13 cellular contexts compared by ENCODE assay signal in genomic region chr2:16615687-16616615, GRCh38. TPM values are rescaled to one million over a fixed set of nuclear protein-coding genes. Genes with fewer than 3 reads are reported as not detected.
DNase-seq lines count a peak whose midpoint lies in the region; ATAC-seq, FAIRE-seq and TF ChIP-seq lines count a peak whose summit lies in the region.
"Had no signal": no experiment of that assay in that cellular context is flagged by ENCODE, and none has a peak within 500 bp of the region (broad histone marks: within the 10 kb centered on the region; RNA-seq: fewer than 3 reads in every experiment).

No MANE protein-coding gene starts in this region.

- TF ChIP-seq RAD21 in HepG2 (CRISPR knock-in tag; IDR thresholded peaks at IDR 0.05): no peak

- 24% methylated on average over 18 of the region's 21 CpGs for WGBS in HepG2 (ENCODE audit: low lambda C conversion rate)

- TF ChIP-seq EP300 in HepG2 (IDR thresholded peaks at IDR 0.05; ENCODE audit: low read depth in 2 of 2, low read length in 2 of 2): no peak
- no peak for TF ChIP-seq EP300 in HepG2 (CRISPR knock-in tag; IDR thresholded peaks at IDR 0.05; ENCODE audit: borderline replicate concordance)

- H3K36me3 ChIP-seq in OCI-LY1 (ENCODE audit: insufficient read depth, low read length): peaks cover 15% of the 10 kb centered on the region; the same call in 1 of the 2 replicates
- no peaks in the 10 kb centered on the region for H3K36me3 ChIP-seq in HepG2 (replicated peaks in 1 of 2; ENCODE audit: control insufficient read depth in 1 of 2, insufficient read depth in 2 of 2, low read length in 2 of 2)

- no peak for TF ChIP-seq POLR2A in HepG2 (IDR thresholded peaks at IDR 0.05; ENCODE audit: insufficient read depth in 1 of 2, low read depth in 2 of 2, low read length in 2 of 2)

- H3K27ac ChIP-seq in OCI-LY1 (ENCODE audit: low read depth, low read length, poor library complexity, severe bottlenecking) (no peak overlapping the region), HepG2 (ENCODE audit: extremely low read length, insufficient read depth, low read length) (no peak overlapping the region)

- H3K9ac ChIP-seq in OCI-LY1 (ENCODE audit: low read length): no peak overlapping the region
- no peak overlapping the region for H3K9ac ChIP-seq in HepG2 (ENCODE audit: insufficient read depth, low read depth, low read length)

- BruUV-seq in HepG2 (replicated peaks; lab: Mats Ljungman, UMichigan): no TSS peak

- no peaks in the 10 kb centered on the region for H3K9me3 ChIP-seq in OCI-LY1 (ENCODE audit: low read length)
- H3K9me3 ChIP-seq in HepG2 (ENCODE audit: low read length): no peaks in the 10 kb centered on the region

- no peak for FAIRE-seq in HepG2 (lab: Jason Lieb, UNC)
- FAIRE-seq: G401.6, TTC549 had no signal

- DNase-seq in dermis blood vessel endothelial cell: peak; percentile 28
- DNase-seq in HepG2 (ENCODE audit: low spot score): no peak
- peak; percentile 89 for DNase-seq in superior temporal gyrus (ENCODE audit: extremely low spot score)
- DNase-seq in activated T-cell treated with anti-CD3 and anti-CD28 coated beads, Interleukin-2, amount 50 U/mL, for 1 hour: no peak
- no peak for DNase-seq in HCEC 1CT
- DNase-seq in HK-2 (ENCODE audit: unreplicated experiment): no peak
- DNase-seq: activated naive CD4-positive, alpha-beta T cell; left colon; NCI-H2081; stimulated activated naive CD8-positive, alpha-beta T cell treated with anti-CD3 and anti-CD28 coated beads, Interleukin-15, Interleukin-2, amounts not matched to agents 100 U/mL and 50 U/mL, for 24 hours had no signal

- no peak overlapping the region for H3K4me3 ChIP-seq in OCI-LY1 (ENCODE audit: low read depth, low read length, poor library complexity, severe bottlenecking)
- no peak overlapping the region for H3K4me3 ChIP-seq in HepG2 (replicated peaks in 1 of 3; ENCODE audit: insufficient read depth in 1 of 3, low read depth in 2 of 3, low read length in 3 of 3)

- CTCF ChIA-PET in HepG2 (lab: Yijun Ruan, JAX; ENCODE audit: low intra/inter-chr PET ratio, low total read pairs): interaction anchor here (1.2 kb wide), 1 partner anchor 141 kb away, joined by 3 read pairs; no protein-coding TSS in a partner anchor

- H3K27me3 ChIP-seq in OCI-LY1 (ENCODE audit: insufficient read depth, low read length) (no peaks in the 10 kb centered on the region), HepG2 (ENCODE audit: control insufficient read depth in 1 of 2, insufficient read depth in 2 of 2, low read length in 2 of 2) (no peaks in the 10 kb centered on the region; a peak in 3 of 5 replicates)

- H3F3A ChIP-seq in OCI-LY1 (ENCODE audit: insufficient read depth, low read length): no peaks in the 10 kb centered on the region

- H3K9me2 ChIP-seq in OCI-LY1 (ENCODE audit: low read depth, low read length): no peaks in the 10 kb centered on the region

- peak; percentile 53; the same call in 2 of the 3 replicates for ATAC-seq in HepG2
- ATAC-seq: left colon; stimulated activated naive CD8-positive, alpha-beta T cell treated with anti-CD3 and anti-CD28 coated beads, Interleukin-15, Interleukin-2, amounts not matched to agents 100 U/mL and 50 U/mL, for 24 hours had no signal

- H3K4me2 ChIP-seq in OCI-LY1 (ENCODE audit: low read length): no peak overlapping the region
- no peak overlapping the region for H3K4me2 ChIP-seq in HepG2 (ENCODE audit: low read depth, low read length)

- intact Hi-C loops in HepG2 (cut with micrococcal nuclease; ENCODE audit: unreplicated experiment): no loop called here

- no peaks in the 10 kb centered on the region for H4K20me1 ChIP-seq in OCI-LY1 (ENCODE audit: insufficient read depth, low read length)
- H4K20me1 ChIP-seq in HepG2 (ENCODE audit: insufficient read depth, low read length): no peaks in the 10 kb centered on the region

- H2AFZ ChIP-seq in OCI-LY1 (ENCODE audit: low read length) (no peak overlapping the region), HepG2 (ENCODE audit: low read length) (no peak overlapping the region)

- POLR2A ChIA-PET in HepG2 (lab: Yijun Ruan, JAX): no interaction called here

- in situ Hi-C loops in HepG2 (cut with HindIII; ENCODE audit: extremely low pct_ligation_motif_present, low pct_unique_long_range_greater_than_20kb): no loop called here

- H3K4me1 ChIP-seq in OCI-LY1 (ENCODE audit: insufficient read depth, low read length, severe bottlenecking) (peaks cover 27% of the 10 kb centered on the region), HepG2 (ENCODE audit: insufficient read depth, low read length) (no peaks in the 10 kb centered on the region)

- TF ChIP-seq CTCF in OCI-LY1 (IDR thresholded peaks at IDR 0.05; ENCODE audit: low read length): peak; percentile 33; the same call in 1 of the 2 replicates
- no peak for TF ChIP-seq CTCF in HepG2 (CRISPR knock-in tag; IDR thresholded peaks at IDR 0.05)

- H3K79me2 ChIP-seq in OCI-LY1 (ENCODE audit: insufficient read depth, low read length) (no peaks in the 10 kb centered on the region), HepG2 (ENCODE audit: insufficient read depth, low read length) (no peaks in the 10 kb centered on the region)

TF ChIP-seq in HepG2, 621 proteins besides CTCF, POLR2A, EP300 and RAD21 (continues in another document):
- no peak for TF ChIP-seq NFRKB (IDR thresholded peaks at IDR 0.05)
- no peak for TF ChIP-seq RFX3 (CRISPR knock-in tag; IDR thresholded peaks at IDR 0.05)
- no peak for TF ChIP-seq PRDM10 (CRISPR knock-in tag; IDR thresholded peaks at IDR 0.05; ENCODE audit: low read depth)

RNA-seq across cellular contexts. Expression of gene CYRIA, which starts 49.7 kb away (rescaled TPM):
- total RNA-seq in dermis blood vessel endothelial cell (33.7 and 40.5 TPM in 2 replicates), HepG2 (2016; rRNA removed; fragmentation: Illumina TruSeq; extraction: Trizol) (not detected in 2 replicates)
- total RNA-seq in HepG2 (2016; cell fraction: cytosol; rRNA removed; fragmentation: Illumina TruSeq; extraction: Trizol; ENCODE audit: low read depth): not detected in 2 replicates
- not detected in 2 replicates for total RNA-seq in HepG2 (2016; cell fraction: insoluble cytoplasmic fraction; rRNA removed; fragmentation: Illumina TruSeq; extraction: Trizol)
- total RNA-seq in HepG2 (2016; cell fraction: membrane; rRNA removed; fragmentation: Illumina TruSeq; extraction: Trizol): not detected in 2 replicates
- total RNA-seq in HepG2 (2016; cell fraction: nucleus; rRNA removed; fragmentation: Illumina TruSeq; extraction: Trizol): not detected in 2 replicates
- polyA plus RNA-seq in HepG2 (2011; rRNA removed): 0.09 TPM in 1 of 2 replicates, not detected in the other
- polyA plus RNA-seq in HepG2 (2011; cell fraction: cytosol; rRNA removed): not detected in 2 replicates
- polyA plus RNA-seq in HepG2 (2011; cell fraction: nucleus; rRNA removed): 0.07 TPM in 1 of 2 replicates, not detected in the other
- polyA plus RNA-seq in HepG2 (2012): not detected in 2 replicates
- not detected in 2 replicates for polyA plus RNA-seq in HepG2 (2016; cell fraction: cytosol; fragmentation: Illumina TruSeq; extraction: Trizol; ENCODE audit: low read depth)
- polyA plus RNA-seq in HepG2 (2016; cell fraction: insoluble cytoplasmic fraction; fragmentation: Illumina TruSeq; extraction: Trizol; ENCODE audit: low read depth): 0.12 TPM in 1 of 2 replicates, not detected in the other
- polyA plus RNA-seq in HepG2 (2016; cell fraction: membrane; fragmentation: Illumina TruSeq; extraction: Trizol; ENCODE audit: low read depth): not detected in 2 replicates
- not detected in 2 replicates for polyA plus RNA-seq in HepG2 (2016; cell fraction: nucleus; fragmentation: Illumina TruSeq; extraction: Trizol; ENCODE audit: insufficient read depth, low read depth)
- not detected in 2 replicates for polyA minus RNA-seq in HepG2 (2011; rRNA and poly(A)+ RNA removed; ENCODE audit: low replicate concordance)
- not detected in 2 replicates for polyA minus RNA-seq in HepG2 (2011; cell fraction: cytosol; rRNA and poly(A)+ RNA removed)
- not detected in 2 replicates for polyA minus RNA-seq in HepG2 (2011; cell fraction: nucleus; rRNA and poly(A)+ RNA removed)

Comparison
In these comparisons a context has a peak if more than half of its experiments do, and no peak if none do; other contexts are left out.
1. DNase-seq: peak in dermis blood vessel endothelial cell (single experiment) and superior temporal gyrus (single experiment); none in HepG2 (single experiment), activated T-cell treated with anti-CD3 and anti-CD28 coated beads, Interleukin-2, amount 50 U/mL, for 1 hour (single experiment), HCEC 1CT (single experiment) and HK-2 (single experiment).
2. RNA of gene CYRIA, which starts 49.7 kb away (total RNA-seq): 33.7 to 40.5 TPM in dermis blood vessel endothelial cell; not detected in HepG2; every median in the first group is over 10 times any median in the second.